ENCODE assay signal across 9 cellular contexts in the genomic region with DNA sequence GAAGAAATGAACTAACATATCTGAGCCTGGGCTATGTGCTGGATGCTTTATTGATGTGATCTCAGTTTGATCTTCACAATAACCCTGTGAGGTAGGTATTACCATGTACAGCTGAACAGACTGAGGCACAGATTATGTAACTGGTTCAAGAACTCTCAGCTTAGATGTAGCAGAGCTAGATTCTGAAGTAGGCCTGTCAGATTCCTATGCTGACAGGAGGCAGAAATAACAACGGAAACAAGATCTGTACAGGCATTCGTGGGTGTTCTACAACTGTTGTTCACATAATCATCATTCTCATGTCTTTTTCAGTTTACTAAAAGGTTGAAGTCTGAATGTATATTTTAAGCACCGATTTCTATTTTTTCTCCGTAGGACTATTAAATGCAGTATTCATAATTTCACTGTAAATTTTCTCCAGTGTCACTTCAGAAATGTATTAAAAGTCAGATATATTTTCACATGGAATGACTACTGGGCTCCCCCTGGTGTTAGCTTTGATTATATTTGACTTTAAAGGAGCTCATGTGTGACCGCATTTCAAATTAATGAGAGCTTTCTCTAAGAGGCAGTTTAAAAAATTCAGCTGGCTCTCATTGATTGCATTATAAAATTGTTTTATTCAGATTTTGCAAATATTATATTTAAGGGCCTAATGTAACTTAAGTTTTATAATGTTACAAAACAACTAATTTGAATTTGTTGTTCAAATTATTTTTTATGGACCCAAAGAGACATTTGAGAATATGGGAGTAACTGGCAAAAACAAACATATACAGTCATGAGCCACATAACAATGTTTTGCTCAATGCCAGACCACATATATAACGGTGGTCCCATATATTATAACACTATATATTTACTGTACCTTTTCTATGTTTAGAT. TPM values are rescaled to one million over a fixed set of nuclear protein-coding genes. Genes with fewer than 3 reads are reported as not detected.
DNase-seq lines count a peak whose midpoint lies in the region; ATAC-seq and TF ChIP-seq lines count a peak whose summit lies in the region.
"Had no signal": no experiment of that assay in that cellular context is flagged by ENCODE, and none has a peak within 500 bp of the region (broad histone marks: within the 10 kb centered on the region; RNA-seq: fewer than 3 reads in every experiment).

No MANE protein-coding gene starts in this region.

- H3K36me3 Mint-ChIP-seq in chondrocyte (ENCODE audit: low read depth) (no peaks in the 10 kb centered on the region), nephron progenitor cell (ENCODE audit: low read depth) (no peaks in the 10 kb centered on the region)
- H3K36me3 Mint-ChIP-seq in activated naive CD8-positive, alpha-beta T cell treated with anti-CD3 and anti-CD28 coated beads, Interleukin-2, amount 50 U/mL, for 24 hours (ENCODE audit: low read depth): no peaks in the 10 kb centered on the region

- in situ Hi-C loops in ACHN (cut with HindIII; ENCODE audit: low pct_ligation_motif_present, low pct_unique_long_range_greater_than_20kb, low sequenced_read_pairs): no loop called here

- TF ChIP-seq CTCF in GM12872 (IDR thresholded peaks at IDR 0.05; ENCODE audit: insufficient read depth, low read depth, low read length) (peak; percentile 41; the same call in 1 of the 3 replicates), chondrocyte (IDR thresholded peaks at IDR 0.05) (peak; percentile 86), nephron progenitor cell (IDR thresholded peaks at IDR 0.05) (peak; percentile 64)

- H3K4me1 Mint-ChIP-seq in chondrocyte (ENCODE audit: low read depth): peaks cover 3% of the 10 kb centered on the region
- no peaks in the 10 kb centered on the region for H3K4me1 Mint-ChIP-seq in nephron progenitor cell
- no peaks in the 10 kb centered on the region for H3K4me1 Mint-ChIP-seq in activated naive CD8-positive, alpha-beta T cell treated with anti-CD3 and anti-CD28 coated beads, Interleukin-2, amount 50 U/mL, for 24 hours
- H3K4me1 Mint-ChIP-seq: central memory CD8-positive, alpha-beta T cell had no signal

- H3K27me3 Mint-ChIP-seq in chondrocyte (ENCODE audit: low read depth) (peaks cover 10% of the 10 kb centered on the region), nephron progenitor cell (ENCODE audit: low read depth, poor library complexity) (peaks cover 16% of the 10 kb centered on the region)
- H3K27me3 Mint-ChIP-seq in activated naive CD8-positive, alpha-beta T cell treated with anti-CD3 and anti-CD28 coated beads, Interleukin-2, amount 50 U/mL, for 24 hours: peaks cover 2% of the 10 kb centered on the region

- DNase-seq in ACHN (peak; percentile 49), NCI-H526 treated with DMSO at 0.1 percent for 48 hours (lab: John Stamatoyannopoulos, UW) (peak; percentile 55), chondrocyte (ENCODE audit: low spot score) (no peak), nephron progenitor cell (no peak), cerebellar nuclear complex (lab: John Stamatoyannopoulos, UW) (no peak), islet precursor cell (no peak)
- no peak for DNase-seq in activated naive CD8-positive, alpha-beta T cell treated with anti-CD3 and anti-CD28 coated beads, Interleukin-2, amount 50 U/mL, for 24 hours

- H3K9me3 Mint-ChIP-seq in chondrocyte (ENCODE audit: low read depth): no peaks in the 10 kb centered on the region
- H3K9me3 Mint-ChIP-seq in nephron progenitor cell: no peaks in the 10 kb centered on the region
- no peaks in the 10 kb centered on the region for H3K9me3 Mint-ChIP-seq in activated naive CD8-positive, alpha-beta T cell treated with anti-CD3 and anti-CD28 coated beads, Interleukin-2, amount 50 U/mL, for 24 hours
- H3K9me3 Mint-ChIP-seq: central memory CD8-positive, alpha-beta T cell had no signal

- H3K4me3 Mint-ChIP-seq in chondrocyte (ENCODE audit: unreplicated experiment): no peak overlapping the region
- no peak overlapping the region for H3K4me3 Mint-ChIP-seq in nephron progenitor cell
- no peak overlapping the region for H3K4me3 Mint-ChIP-seq in activated naive CD8-positive, alpha-beta T cell treated with anti-CD3 and anti-CD28 coated beads, Interleukin-2, amount 50 U/mL, for 24 hours
- H3K4me3 Mint-ChIP-seq: central memory CD8-positive, alpha-beta T cell had no signal

- no peak overlapping the region for H3K27ac Mint-ChIP-seq in chondrocyte (ENCODE audit: unreplicated experiment)
- no peak overlapping the region for H3K27ac Mint-ChIP-seq in nephron progenitor cell
- H3K27ac Mint-ChIP-seq in activated naive CD8-positive, alpha-beta T cell treated with anti-CD3 and anti-CD28 coated beads, Interleukin-2, amount 50 U/mL, for 24 hours: no peak overlapping the region

- no peak for ATAC-seq in activated naive CD8-positive, alpha-beta T cell treated with anti-CD3 and anti-CD28 coated beads, Interleukin-2, amount 50 U/mL, for 24 hours

RNA-seq across cellular contexts. Expression of gene SLC17A4, which starts 36.4 kb away (rescaled TPM):
- not detected in 3 replicates for total RNA-seq in chondrocyte

Comparison
In these comparisons a context has a peak if more than half of its experiments do, and no peak if none do; other contexts are left out.
1. DNase-seq: peak in ACHN (single experiment) and NCI-H526 treated with DMSO at 0.1 percent for 48 hours (single experiment); none in chondrocyte (single experiment), nephron progenitor cell (single experiment), cerebellar nuclear complex (0 of 2), islet precursor cell (single experiment) and activated naive CD8-positive, alpha-beta T cell treated with anti-CD3 and anti-CD28 coated beads, Interleukin-2, amount 50 U/mL, for 24 hours (single experiment).
2. Peak in every context shown above with its lines, with median percentiles within 50 percentile points of each other: CTCF ChIP-seq.